ENCODE assay signal across 10 cellular contexts in the genomic region with DNA sequence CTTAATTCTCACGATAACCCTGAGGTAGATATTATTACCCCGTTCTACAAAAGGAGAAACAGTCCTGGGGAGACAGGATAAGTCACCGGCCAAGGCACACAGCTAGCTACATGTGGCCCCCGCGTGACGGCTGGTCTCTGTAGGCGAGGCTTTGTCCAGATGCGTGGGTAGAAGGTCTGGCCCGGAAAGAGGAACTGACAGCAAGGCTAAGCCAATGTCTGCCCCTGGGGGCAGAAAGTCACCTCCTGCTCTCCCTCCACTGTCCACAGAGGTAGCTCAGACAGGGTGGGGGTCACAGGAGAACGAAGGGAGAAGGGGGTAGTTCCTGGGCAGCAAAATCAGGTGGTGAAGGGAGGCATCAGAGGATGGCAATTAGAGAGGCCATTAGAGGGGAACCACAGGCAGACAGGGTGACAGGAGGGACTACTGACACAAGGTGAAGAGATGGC. TPM values are rescaled to one million over a fixed set of nuclear protein-coding genes. Genes with fewer than 3 reads are reported as not detected.
DNase-seq lines count a peak whose midpoint lies in the region; ATAC-seq and TF ChIP-seq lines count a peak whose summit lies in the region.
"Had no signal": no experiment of that assay in that cellular context is flagged by ENCODE, and none has a peak within 500 bp of the region (broad histone marks: within the 10 kb centered on the region; RNA-seq: fewer than 3 reads in every experiment).

No MANE protein-coding gene starts in this region.

- H3K27me3 ChIP-seq in right lobe of liver = no peaks in the 10 kb centered on the region

- WGBS in right lobe of liver (ENCODE audit: insufficient coverage, low coverage, low lambda C conversion rate, missing lambda C conversion rate) = 13% methylated on average over 10 of the region's 10 CpGs

- H3K36me3 ChIP-seq in right lobe of liver = no peaks in the 10 kb centered on the region

- H3K4me3 ChIP-seq in right lobe of liver = peak overlapping the region; percentile 19 to 85 (median 78)

- TF ChIP-seq CTCF in right lobe of liver (IDR thresholded peaks at IDR 0.05) = no peak

- DNase-seq in CD1c-positive myeloid dendritic cell (ENCODE audit: extremely low spot score) (peak; percentile 98), SKM-1 treated with dmso at 0.1 percent for 144 hours (lab: John Stamatoyannopoulos, UW; ENCODE audit: unreplicated experiment) (peak; percentile 34), right lobe of liver (peak; percentile 88 to 90 (median 89)), GF-D8 (lab: John Stamatoyannopoulos, UW) (no peak), epidermal melanocyte (ENCODE audit: insufficient read length, low spot score) (no peak), SHP77 treated with DMSO at 0.1 percent for 48 hours (lab: John Stamatoyannopoulos, UW) (no peak)
- DNase-seq in activated CD8-positive, alpha-beta memory T cell treated with anti-CD3 and anti-CD28 coated beads, Interleukin-2, amount 50 U/mL, for 4 hours = no peak
- DNase-seq: DMS79 treated with DMSO at 0.1 percent for 48 hours had no signal

- ATAC-seq in HG02571 (IDR thresholded peaks at IDR 0.05; ENCODE audit: unreplicated experiment) (peak; percentile 58), right lobe of liver (peak; percentile 18 to 50 (median 36))

- intact Hi-C loops in right lobe of liver (cut with DNase I) = no loop called here

- peaks cover 0 to 22% (median 6%) of the 10 kb centered on the region in 4 donors for H3K4me1 ChIP-seq in right lobe of liver

- peak; percentile 95 for TF ChIP-seq POLR2A in right lobe of liver (IDR thresholded peaks at IDR 0.05)

- H3K9me3 ChIP-seq in right lobe of liver = no peaks in the 10 kb centered on the region

- H3K27ac ChIP-seq in right lobe of liver = peak overlapping the region; percentile 77 to 96 (median 91)

RNA-seq across cellular contexts. Expression of a gene that starts 1.8 kb away (rescaled TPM):
- 100 to 1,000 TPM in 5 of 6 experiments, 10 to 100 TPM in 1; 55.6 to 462 (median 203) TPM for total RNA-seq in right lobe of liver
- total RNA-seq: temporal lobe had no signal

RNA-seq across cellular contexts. Expression of a gene that starts 2.0 kb away (rescaled TPM):
- 1,000 to 10,000 TPM; 1,740 to 7,868 (median 2,043) TPM for total RNA-seq in right lobe of liver

RNA-seq across cellular contexts. Expression of a gene that starts 11.4 kb away (rescaled TPM):
- 10 to 100 TPM; 78.7 to 90.6 (median 83.9) TPM for total RNA-seq in right lobe of liver

RNA-seq across cellular contexts. Expression of a gene that starts 29.4 kb away (rescaled TPM):
- total RNA-seq in right lobe of liver = 1,000 to 10,000 TPM; 4,903 to 7,393 (median 5,741) TPM

RNA-seq across cellular contexts. Expression of a gene that starts 38.2 kb away (rescaled TPM):
- 1,000 to 10,000 TPM; 3,480 to 8,780 (median 4,667) TPM for total RNA-seq in right lobe of liver

Comparison
In these comparisons a context has a peak if more than half of its experiments do, and no peak if none do; other contexts are left out.
1. DNase-seq: peak in CD1c-positive myeloid dendritic cell (single experiment), SKM-1 treated with dmso at 0.1 percent for 144 hours (single experiment) and right lobe of liver (3 of 3); none in GF-D8 (single experiment), epidermal melanocyte (single experiment), SHP77 treated with DMSO at 0.1 percent for 48 hours (single experiment) and activated CD8-positive, alpha-beta memory T cell treated with anti-CD3 and anti-CD28 coated beads, Interleukin-2, amount 50 U/mL, for 4 hours (single experiment).